9 cellular contexts compared by ENCODE assay signal in the genomic region with DNA sequence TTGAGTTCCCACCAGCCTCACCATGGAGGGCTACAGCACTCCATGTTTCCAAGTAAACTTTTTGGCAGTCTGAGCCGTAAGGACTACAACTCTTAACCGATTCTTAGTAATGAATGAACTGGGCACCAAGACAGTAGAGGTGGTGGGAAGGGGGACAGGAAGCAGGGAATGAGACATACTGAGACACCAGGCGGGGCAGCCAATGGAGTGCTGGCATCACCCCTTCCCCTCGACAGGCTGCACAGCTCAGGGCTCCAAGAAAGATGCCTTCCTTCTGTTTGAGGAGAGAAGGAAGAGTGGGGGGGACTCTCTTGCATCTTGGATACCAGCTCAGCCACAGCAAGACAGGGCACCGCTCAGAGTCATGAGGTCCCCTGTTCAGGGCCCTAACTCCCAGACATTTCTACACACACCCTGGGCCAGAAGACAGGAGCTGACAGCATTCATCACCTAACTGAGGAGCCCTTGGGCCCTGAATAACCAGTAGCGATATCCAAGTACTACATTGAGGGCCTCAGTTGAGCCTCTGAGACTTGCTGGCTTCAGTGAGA. TPM values are rescaled to one million over a fixed set of nuclear protein-coding genes. Genes with fewer than 3 reads are reported as not detected.
A peak's percentile ranks its signal among the peaks of the same experiment; 100 is the strongest.
DNase-seq lines count a peak whose midpoint lies in the region; ATAC-seq, FAIRE-seq and TF ChIP-seq lines count a peak whose summit lies in the region.
"Had no signal": no experiment of that assay in that cellular context is flagged by ENCODE, and none has a peak within 500 bp of the region (broad histone marks: within the 10 kb centered on the region; RNA-seq: fewer than 3 reads in every experiment).

No MANE protein-coding gene starts in this region.

- WGBS in mammary epithelial cell (ENCODE audit: low coverage, missing lambda C conversion rate) = 90% methylated on average over 5 of the region's 6 CpGs
- 77 to 85% methylated on average over 5 to 6 of the region's 6 CpGs for WGBS in upper lobe of left lung, 2 donors

- H3K9me3 ChIP-seq in mammary epithelial cell (replicated peaks; ENCODE audit: insufficient read depth, low read length) = no peaks in the 10 kb centered on the region
- no peaks in the 10 kb centered on the region for H3K9me3 ChIP-seq in astrocyte (ENCODE audit: insufficient read depth, low read depth, low read length)
- H3K9me3 ChIP-seq in upper lobe of left lung = no peaks in the 10 kb centered on the region
- H3K9me3 ChIP-seq: BE2C had no signal

- H3K27me3 ChIP-seq in mammary epithelial cell (ENCODE audit: insufficient read depth, low read length) (no peaks in the 10 kb centered on the region), astrocyte (ENCODE audit: insufficient read depth, low read length) (no peaks in the 10 kb centered on the region), upper lobe of left lung (no peaks in the 10 kb centered on the region), foreskin keratinocyte (no peaks in the 10 kb centered on the region)
- H3K27me3 ChIP-seq: BE2C had no signal

- BruUV-seq in MCF 10A (replicated peaks; lab: Mats Ljungman, UMichigan) = no TSS peak
- BruUV-seq in mammary epithelial cell (replicated peaks; lab: Mats Ljungman, UMichigan) = no TSS peak

- POLR2A ChIA-PET in MCF 10A (lab: Yijun Ruan, JAX) = no interaction called here

- DNase-seq in MCF 10A (ENCODE audit: unreplicated experiment) = no peak
- DNase-seq in mammary epithelial cell = no peak
- DNase-seq in astrocyte (ENCODE audit: low read depth) = no peak
- DNase-seq in upper lobe of left lung = no peak
- no peak for DNase-seq in GF-D8 (lab: John Stamatoyannopoulos, UW)
- DNase-seq in foreskin keratinocyte = no peak
- no peak for DNase-seq in globus pallidus (ENCODE audit: low spot score)

- H3K4me1 ChIP-seq in mammary epithelial cell (ENCODE audit: insufficient read depth, low read length) (peaks cover 16% of the 10 kb centered on the region), astrocyte (ENCODE audit: insufficient read depth, low read length) (peaks cover 8% of the 10 kb centered on the region), upper lobe of left lung (peaks cover 28 to 54% (median 44%) of the 10 kb centered on the region in 4 donors), foreskin keratinocyte (peaks cover 9% of the 10 kb centered on the region)
- H3K4me1 ChIP-seq: BE2C had no signal

- no peak overlapping the region for H3K4me3 Mint-ChIP-seq in MCF 10A (ENCODE audit: unreplicated experiment)
- H3K4me3 Mint-ChIP-seq in astrocyte (ENCODE audit: unreplicated experiment) = no peak overlapping the region

- no peak overlapping the region for H3K27ac ChIP-seq in mammary epithelial cell (ENCODE audit: insufficient read depth, low read depth, low read length)
- H3K27ac ChIP-seq in astrocyte (ENCODE audit: low read depth, low read length) = no peak overlapping the region
- peak overlapping the region; percentile 6 to 58 (median 51) for H3K27ac ChIP-seq in upper lobe of left lung
- H3K27ac ChIP-seq in foreskin keratinocyte = no peak overlapping the region

- TF ChIP-seq POLR2A in upper lobe of left lung (IDR thresholded peaks at IDR 0.05) = no peak

- H2AFZ ChIP-seq in mammary epithelial cell (ENCODE audit: low read depth, low read length) (no peak overlapping the region), astrocyte (ENCODE audit: low read depth, low read length) (no peak overlapping the region)

- H3K27ac Mint-ChIP-seq in MCF 10A (ENCODE audit: low read depth, unreplicated experiment) = peak overlapping the region; percentile 51
- no peak overlapping the region for H3K27ac Mint-ChIP-seq in astrocyte (ENCODE audit: unreplicated experiment)

- in situ Hi-C loops in mammary epithelial cell (cut with MboI; ENCODE audit: low sequenced_read_pairs in 2 of 2) = no loop called here

- CTCF ChIA-PET in MCF 10A (lab: Yijun Ruan, JAX) (interaction anchor here (0.5 to 2.0 kb wide), 4 partner anchors 10 to 517 kb away, joined by 3 to 6 read pairs (median 4); no protein-coding TSS in a partner anchor), mammary epithelial cell (lab: Charles Lee; ENCODE audit: low non-redundant PET) (no interaction called here)

- H3K9me3 Mint-ChIP-seq in MCF 10A (ENCODE audit: unreplicated experiment) (no peaks in the 10 kb centered on the region), astrocyte (ENCODE audit: unreplicated experiment) (peaks cover 2% of the 10 kb centered on the region)

- TF ChIP-seq CTCF in MCF 10A (IDR thresholded peaks at IDR 0.05; ENCODE audit: unreplicated experiment) (no peak), mammary epithelial cell (conservative IDR thresholded peaks at IDR 0.05 in 1 of 2, IDR thresholded peaks at IDR 0.05 in 1 of 2; ENCODE audit: extremely low read depth in 1 of 2, insufficient read depth in 1 of 2, low read depth in 1 of 2, low read length in 2 of 2) (no peak), astrocyte (IDR thresholded peaks at IDR 0.05; ENCODE audit: insufficient read depth, low read depth, low read length) (no peak), upper lobe of left lung (IDR thresholded peaks at IDR 0.05) (no peak), foreskin keratinocyte (conservative IDR thresholded peaks at IDR 0.05) (no peak)

- H3K27me3 Mint-ChIP-seq in MCF 10A (ENCODE audit: insufficient read depth, unreplicated experiment) = no peaks in the 10 kb centered on the region
- H3K27me3 Mint-ChIP-seq in astrocyte (ENCODE audit: low read depth, unreplicated experiment) = no peaks in the 10 kb centered on the region

- no peak for TF ChIP-seq EP300 in upper lobe of left lung (IDR thresholded peaks at IDR 0.05)

- H3K4me2 ChIP-seq in mammary epithelial cell (ENCODE audit: insufficient read depth, low read depth, low read length) (no peak overlapping the region), astrocyte (ENCODE audit: low read length) (peak overlapping the region; percentile 4)

- H3K79me2 ChIP-seq in mammary epithelial cell (ENCODE audit: insufficient read depth, low read length) (peaks cover 98% of the 10 kb centered on the region), astrocyte (ENCODE audit: insufficient read depth, low read length) (peaks cover 98% of the 10 kb centered on the region)

- dilution Hi-C loops in mammary epithelial cell (cut with HindIII; ENCODE audit: low sequenced_read_pairs) = no loop called here

- H3K36me3 Mint-ChIP-seq in MCF 10A (ENCODE audit: insufficient read depth, unreplicated experiment) (peaks cover 15% of the 10 kb centered on the region), astrocyte (ENCODE audit: low read depth, unreplicated experiment) (peaks cover 6% of the 10 kb centered on the region)

- intact Hi-C loops in MCF 10A (cut with micrococcal nuclease) (loop anchor here (10.0 kb wide), 2 partner anchors 49 to 229 kb away; a partner anchor contains a TSS), mammary epithelial cell (cut with micrococcal nuclease) (loop anchor here (1.0 kb wide), 1 partner anchor 11 kb away; no protein-coding TSS in a partner anchor)

- H3K4me1 Mint-ChIP-seq in MCF 10A (ENCODE audit: insufficient read depth, unreplicated experiment) (peaks cover 33% of the 10 kb centered on the region), astrocyte (ENCODE audit: low read depth, unreplicated experiment) (peaks cover 19% of the 10 kb centered on the region)

- peak; percentile 10 for ATAC-seq in HG03108 (IDR thresholded peaks at IDR 0.05; ENCODE audit: unreplicated experiment)
- peak; percentile 12 to 29 for ATAC-seq in upper lobe of left lung (ENCODE audit: low FRiP score in 2 of 2)
- no peak for ATAC-seq in foreskin keratinocyte

- no peak for FAIRE-seq in astrocyte (lab: Jason Lieb, UNC)

- H4K20me1 ChIP-seq in mammary epithelial cell (ENCODE audit: insufficient read depth, low read length) = peaks cover 2% of the 10 kb centered on the region
- H4K20me1 ChIP-seq in astrocyte (ENCODE audit: insufficient read depth, low read length) = peaks cover 90% of the 10 kb centered on the region

- peaks cover 3% of the 10 kb centered on the region for H3K36me3 ChIP-seq in mammary epithelial cell (ENCODE audit: insufficient read depth, low read length)
- H3K36me3 ChIP-seq in astrocyte (ENCODE audit: insufficient read depth, low read length) = no peaks in the 10 kb centered on the region
- no peaks in the 10 kb centered on the region for H3K36me3 ChIP-seq in upper lobe of left lung
- H3K36me3 ChIP-seq: BE2C had no signal

- H3K9ac ChIP-seq in mammary epithelial cell (ENCODE audit: insufficient read depth, low read length) (no peak overlapping the region), astrocyte (ENCODE audit: low read length) (no peak overlapping the region)

- no peak overlapping the region for H3K4me3 ChIP-seq in mammary epithelial cell (replicated peaks in 1 of 3; ENCODE audit: insufficient read depth in 1 of 3, low read depth in 2 of 3, low read length in 3 of 3)
- no peak overlapping the region for H3K4me3 ChIP-seq in astrocyte (ENCODE audit: insufficient read depth, low read depth, low read length)
- no peak overlapping the region for H3K4me3 ChIP-seq in upper lobe of left lung

RNA-seq across cellular contexts. Expression of a gene that starts 45.2 kb away (rescaled TPM):
- total RNA-seq in MCF 10A (2022) = 101 and 105 TPM in 2 replicates
- 100 to 1,000 TPM in 1 of 2 donors, 10 to 100 TPM in 1; 84.5 to 108 TPM for total RNA-seq in mammary epithelial cell
- 23.1 TPM for polyA plus RNA-seq in mammary epithelial cell
- 193 TPM for polyA minus RNA-seq in mammary epithelial cell
- 92.6 and 99.9 TPM in 2 replicates for total RNA-seq in astrocyte
- 100 to 1,000 TPM in 4 of 6 donors, 10 to 100 TPM in 2; 73.8 to 223 (median 114) TPM for total RNA-seq in upper lobe of left lung
- 51.0 and 55.2 TPM in 2 replicates for total RNA-seq in foreskin keratinocyte
- 23.1 and 25.0 TPM in 2 replicates for polyA plus RNA-seq in foreskin keratinocyte

Comparison
In these comparisons a context has a peak if more than half of its experiments do, and no peak if none do; other contexts are left out.
1. H3K27ac ChIP-seq: peak in upper lobe of left lung (4 of 4); none in mammary epithelial cell (single experiment), astrocyte (single experiment) and foreskin keratinocyte (single experiment).